In genomic region chr12:63129927-63130326, GRCh38 we compare ENCODE assay signal across 27 cellular contexts. TPM values are rescaled to one million over a fixed set of nuclear protein-coding genes. Genes with fewer than 3 reads are reported as not detected.
"Had no signal": no experiment of that assay in that cellular context is flagged by ENCODE, and none has a peak within 500 bp of the region (broad histone marks: within the 10 kb centered on the region; RNA-seq: fewer than 3 reads in every experiment).

No MANE protein-coding gene starts in this region.

- H3K27ac ChIP-seq: gastrocnemius medialis, psoas muscle, sigmoid colon, skin epidermis, spleen, thoracic aorta, transverse colon, upper lobe of right lung had no signal

- H3K9me3 Mint-ChIP-seq: effector memory CD8-positive, alpha-beta T cell; memory B cell; mesothelial cell of epicardium; naive thymus-derived CD8-positive, alpha-beta T cell; nephron progenitor cell; stimulated activated memory B cell treated with anti-CD40 and anti-IgM and Interleukin-4, amounts not matched to agents 10 μg/mL and 1 μg/mL and 100 μg/mL, for 72 hours; stimulated activated naive CD8-positive, alpha-beta T cell treated with anti-CD3 and anti-CD28 coated beads, Interleukin-15, Interleukin-2, amounts not matched to agents 100 ng/mL and 50 ng/mL, for 24 hours had no signal

- DNase-seq: cortex of kidney; effector memory CD8-positive, alpha-beta T cell; foreskin fibroblast; gastrocnemius medialis; head of caudate nucleus; left ventricle myocardium superior; naive thymus-derived CD8-positive, alpha-beta T cell; nephron progenitor cell; nucleus accumbens; psoas muscle; right cardiac atrium; sigmoid colon; spleen; stimulated activated CD4-positive, alpha-beta T cell treated with anti-CD3 and anti-CD28 coated beads, Interleukin-4, amount 100 ng/mL, for 4 hours; transverse colon; upper lobe of right lung had no signal

- H3K27ac Mint-ChIP-seq: effector memory CD8-positive, alpha-beta T cell; memory B cell; mesothelial cell of epicardium; naive thymus-derived CD8-positive, alpha-beta T cell; nephron progenitor cell; stimulated activated memory B cell treated with anti-CD40 and anti-IgM and Interleukin-4, amounts not matched to agents 10 μg/mL and 1 μg/mL and 100 μg/mL, for 72 hours; stimulated activated naive CD8-positive, alpha-beta T cell treated with anti-CD3 and anti-CD28 coated beads, Interleukin-15, Interleukin-2, amounts not matched to agents 100 ng/mL and 50 ng/mL, for 24 hours had no signal

- H3K4me3 ChIP-seq: gastrocnemius medialis, lung, psoas muscle, sigmoid colon, skin epidermis, spleen, thoracic aorta, transverse colon, upper lobe of right lung had no signal

- H3K27me3 Mint-ChIP-seq: effector memory CD8-positive, alpha-beta T cell; memory B cell; stimulated activated memory B cell treated with anti-CD40 and anti-IgM and Interleukin-4, amounts not matched to agents 10 μg/mL and 1 μg/mL and 100 μg/mL, for 72 hours; stimulated activated naive CD8-positive, alpha-beta T cell treated with anti-CD3 and anti-CD28 coated beads, Interleukin-15, Interleukin-2, amounts not matched to agents 100 ng/mL and 50 ng/mL, for 24 hours had no signal

- H3K36me3 ChIP-seq: gastrocnemius medialis, sigmoid colon, spleen, thoracic aorta, transverse colon, upper lobe of right lung had no signal

- H3K27me3 ChIP-seq: gastrocnemius medialis, sigmoid colon, spleen, transverse colon, upper lobe of right lung had no signal

- H3K4me1 Mint-ChIP-seq: memory B cell; mesothelial cell of epicardium; naive thymus-derived CD8-positive, alpha-beta T cell; nephron progenitor cell; stimulated activated memory B cell treated with anti-CD40 and anti-IgM and Interleukin-4, amounts not matched to agents 10 μg/mL and 1 μg/mL and 100 μg/mL, for 72 hours had no signal

- H3K4me1 ChIP-seq: gastrocnemius medialis, psoas muscle, sigmoid colon, spleen, transverse colon, upper lobe of right lung had no signal

- H3K9me3 ChIP-seq: gastrocnemius medialis, psoas muscle, sigmoid colon, spleen, thoracic aorta, transverse colon, upper lobe of right lung had no signal

- H3K4me3 Mint-ChIP-seq: effector memory CD8-positive, alpha-beta T cell; memory B cell; mesothelial cell of epicardium; naive thymus-derived CD8-positive, alpha-beta T cell; nephron progenitor cell; stimulated activated memory B cell treated with anti-CD40 and anti-IgM and Interleukin-4, amounts not matched to agents 10 μg/mL and 1 μg/mL and 100 μg/mL, for 72 hours; stimulated activated naive CD8-positive, alpha-beta T cell treated with anti-CD3 and anti-CD28 coated beads, Interleukin-15, Interleukin-2, amounts not matched to agents 100 ng/mL and 50 ng/mL, for 24 hours had no signal

- H3K36me3 Mint-ChIP-seq: memory B cell; mesothelial cell of epicardium; naive thymus-derived CD8-positive, alpha-beta T cell; stimulated activated memory B cell treated with anti-CD40 and anti-IgM and Interleukin-4, amounts not matched to agents 10 μg/mL and 1 μg/mL and 100 μg/mL, for 72 hours had no signal

- ATAC-seq: effector memory CD8-positive, alpha-beta T cell; esophagus mucosa; gastrocnemius medialis; left ventricle myocardium superior; naive thymus-derived CD8-positive, alpha-beta T cell; psoas muscle; right cardiac atrium; stimulated activated memory B cell treated with anti-CD40 and anti-IgM and Interleukin-4, amounts not matched to agents 10 μg/mL and 1 μg/mL and 100 μg/mL, for 72 hours; upper lobe of right lung had no signal

RNA-seq across cellular contexts. Expression of gene AVPR1A, which starts 21.1 kb away (rescaled TPM):
- total RNA-seq: dermis microvascular lymphatic vessel endothelial cell; glomerular endothelial cell; naive thymus-derived CD8-positive, alpha-beta T cell had no signal
- polyA plus RNA-seq: keratinocyte; naive thymus-derived CD8-positive, alpha-beta T cell had no signal
